18 cellular contexts compared by ENCODE assay signal in the genomic region with DNA sequence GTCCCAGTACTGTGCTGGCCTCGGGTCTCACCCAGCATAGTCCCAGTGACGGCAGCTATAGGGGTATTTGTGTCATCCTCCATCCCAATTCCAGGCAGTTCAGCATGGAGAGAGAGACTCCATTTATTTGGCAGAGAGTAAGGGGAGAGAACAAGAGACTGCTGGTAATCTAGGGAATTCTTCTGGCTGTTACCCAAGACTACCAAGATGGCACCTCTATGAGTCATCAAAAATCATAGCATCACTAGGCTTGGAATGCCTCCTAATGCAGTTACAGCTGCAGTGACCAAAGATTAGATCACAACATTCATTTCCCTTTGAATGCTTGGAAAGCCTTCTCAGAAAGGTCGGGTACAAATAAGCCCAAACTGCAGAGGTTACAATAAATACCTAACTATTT.
DNase-seq lines count a peak whose midpoint lies in the region; ATAC-seq and TF ChIP-seq lines count a peak whose summit lies in the region.
"Had no signal": no experiment of that assay in that cellular context is flagged by ENCODE, and none has a peak within 500 bp of the region (broad histone marks: within the 10 kb centered on the region; RNA-seq: fewer than 3 reads in every experiment).

No MANE protein-coding gene starts in this region.

- no peaks in the 10 kb centered on the region for H3K27me3 Mint-ChIP-seq in activated T-helper 2 cell treated with anti-CD3 and anti-CD28 coated beads, Interferon-gamma antibody, Interleukin-2, Interleukin-4, amounts not matched to agents 10 μg/mL and 5 μg/mL and 100 μg/mL, durations not matched to agents 14 hours and 24 hours and 36 hours (ENCODE audit: low read depth)
- H3K27me3 Mint-ChIP-seq: activated CD4-positive, alpha-beta T cell treated with anti-CD3 and anti-CD28 coated beads, Interleukin-2, amount 10 ng/mL, durations not matched to agents 7 days and 5 days; naive thymus-derived CD4-positive, alpha-beta T cell had no signal

- intact Hi-C loops in activated T-helper 2 cell treated with anti-CD3 and anti-CD28 coated beads, Interferon-gamma antibody, Interleukin-2, Interleukin-4, amounts not matched to agents 10 μg/mL and 5 μg/mL and 100 μg/mL, durations not matched to agents 14 hours and 24 hours and 36 hours (cut with micrococcal nuclease), result no loop called here

- DNase-seq in Daoy (ENCODE audit: low read depth) (peak; percentile 32), NCI-H446 (lab: John Stamatoyannopoulos, UW) (peak; percentile 5 to 51), cardiac fibroblast (ENCODE audit: low read depth in 2 of 2) (peak; percentile 28 to 48), kidney glomerular epithelial cell (lab: John Stamatoyannopoulos, UW) (peak; percentile 35), G401 (ENCODE audit: low spot score) (no peak)
- DNase-seq in activated T-helper 2 cell treated with anti-CD3 and anti-CD28 coated beads, Interferon-gamma antibody, Interleukin-2, Interleukin-4, amounts not matched to agents 10 μg/mL and 5 μg/mL and 100 μg/mL, durations not matched to agents 14 hours and 24 hours and 36 hours (ENCODE audit: low spot score), result no peak
- DNase-seq in activated naive CD4-positive, alpha-beta T cell treated with anti-CD3 and anti-CD28 coated beads, Interleukin-2, amount 50 U/mL, for 16 hours, result no peak
- DNase-seq: activated CD4-positive, alpha-beta T cell treated with anti-CD3 and anti-CD28 coated beads, Interleukin-2, amount 10 ng/mL, durations not matched to agents 7 days and 5 days; activated T-cell treated with anti-CD3 and anti-CD28 coated beads, Interleukin-2, amount 50 U/mL, for 72 hours; C1 segment of cervical spinal cord; MV-4-11; naive thymus-derived CD4-positive, alpha-beta T cell; NCI-H345; Peyer's patch; right cardiac atrium; stimulated activated naive CD4-positive, alpha-beta T cell; T-helper 2 cell had no signal

- in situ Hi-C loops in G401 (cut with HindIII; ENCODE audit: low sequenced_read_pairs), result no loop called here

- no peak overlapping the region for H3K4me3 ChIP-seq in cardiac fibroblast (replicated peaks in 1 of 2; ENCODE audit: low read depth in 2 of 2, low read length in 2 of 2)
- H3K4me3 ChIP-seq: Peyer's patch had no signal

- H3K4me1 Mint-ChIP-seq in activated T-helper 2 cell treated with anti-CD3 and anti-CD28 coated beads, Interferon-gamma antibody, Interleukin-2, Interleukin-4, amounts not matched to agents 10 μg/mL and 5 μg/mL and 100 μg/mL, durations not matched to agents 14 hours and 24 hours and 36 hours (ENCODE audit: low read depth), result no peaks in the 10 kb centered on the region
- H3K4me1 Mint-ChIP-seq: activated CD4-positive, alpha-beta T cell treated with anti-CD3 and anti-CD28 coated beads, Interleukin-2, amount 10 ng/mL, durations not matched to agents 7 days and 5 days; naive thymus-derived CD4-positive, alpha-beta T cell had no signal

- ATAC-seq in HG02970 (IDR thresholded peaks at IDR 0.05; ENCODE audit: low FRiP score, unreplicated experiment), result no peak
- ATAC-seq: activated T-cell treated with anti-CD3 and anti-CD28 coated beads, Interleukin-2, amount 50 U/mL, for 72 hours; naive thymus-derived CD4-positive, alpha-beta T cell; right cardiac atrium had no signal

- no peak for TF ChIP-seq CTCF in cardiac fibroblast (IDR thresholded peaks at IDR 0.05; ENCODE audit: low read depth, low read length)

- H3K27ac Mint-ChIP-seq in activated T-helper 2 cell treated with anti-CD3 and anti-CD28 coated beads, Interferon-gamma antibody, Interleukin-2, Interleukin-4, amounts not matched to agents 10 μg/mL and 5 μg/mL and 100 μg/mL, durations not matched to agents 14 hours and 24 hours and 36 hours, result no peak overlapping the region
- H3K27ac Mint-ChIP-seq: activated CD4-positive, alpha-beta T cell treated with anti-CD3 and anti-CD28 coated beads, Interleukin-2, amount 10 ng/mL, durations not matched to agents 7 days and 5 days; activated T-cell treated with anti-CD3 and anti-CD28 coated beads, Interleukin-2, amount 50 U/mL, for 72 hours; naive thymus-derived CD4-positive, alpha-beta T cell had no signal

- H3K4me3 Mint-ChIP-seq in activated T-helper 2 cell treated with anti-CD3 and anti-CD28 coated beads, Interferon-gamma antibody, Interleukin-2, Interleukin-4, amounts not matched to agents 10 μg/mL and 5 μg/mL and 100 μg/mL, durations not matched to agents 14 hours and 24 hours and 36 hours (ENCODE audit: low read depth), result no peak overlapping the region
- H3K4me3 Mint-ChIP-seq: activated CD4-positive, alpha-beta T cell treated with anti-CD3 and anti-CD28 coated beads, Interleukin-2, amount 10 ng/mL, durations not matched to agents 7 days and 5 days; activated T-cell treated with anti-CD3 and anti-CD28 coated beads, Interleukin-2, amount 50 U/mL, for 72 hours; naive thymus-derived CD4-positive, alpha-beta T cell had no signal

- H3K36me3 Mint-ChIP-seq in activated T-helper 2 cell treated with anti-CD3 and anti-CD28 coated beads, Interferon-gamma antibody, Interleukin-2, Interleukin-4, amounts not matched to agents 10 μg/mL and 5 μg/mL and 100 μg/mL, durations not matched to agents 14 hours and 24 hours and 36 hours (ENCODE audit: low read depth), result no peaks in the 10 kb centered on the region
- H3K36me3 Mint-ChIP-seq: naive thymus-derived CD4-positive, alpha-beta T cell had no signal

- H3K9me3 Mint-ChIP-seq in activated T-helper 2 cell treated with anti-CD3 and anti-CD28 coated beads, Interferon-gamma antibody, Interleukin-2, Interleukin-4, amounts not matched to agents 10 μg/mL and 5 μg/mL and 100 μg/mL, durations not matched to agents 14 hours and 24 hours and 36 hours, result peaks cover 34% of the 10 kb centered on the region
- H3K9me3 Mint-ChIP-seq: activated CD4-positive, alpha-beta T cell treated with anti-CD3 and anti-CD28 coated beads, Interleukin-2, amount 10 ng/mL, durations not matched to agents 7 days and 5 days had no signal

Comparison
In these comparisons a context has a peak if more than half of its experiments do, and no peak if none do; other contexts are left out.
1. DNase-seq: peak in Daoy (single experiment), NCI-H446 (2 of 2), cardiac fibroblast (2 of 2) and kidney glomerular epithelial cell (single experiment); none in activated T-helper 2 cell treated with anti-CD3 and anti-CD28 coated beads, Interferon-gamma antibody, Interleukin-2, Interleukin-4, amounts not matched to agents 10 μg/mL and 5 μg/mL and 100 μg/mL, durations not matched to agents 14 hours and 24 hours and 36 hours (single experiment), activated naive CD4-positive, alpha-beta T cell treated with anti-CD3 and anti-CD28 coated beads, Interleukin-2, amount 50 U/mL, for 16 hours (single experiment) and G401 (single experiment).